Comparison of ENCODE assay signal across 20 cellular contexts in genomic region chr12:131117438-131118245, GRCh38.
"Had no signal": no experiment of that assay in that cellular context is flagged by ENCODE, and none has a peak within 500 bp of the region (broad histone marks: within the 10 kb centered on the region; RNA-seq: fewer than 3 reads in every experiment).

No MANE protein-coding gene starts in this region.

- H3K79me2 ChIP-seq: parathyroid adenoma had no signal

- DNase-seq: activated B cell treated with CpG ODN at 0.5 μM for 24 hours; activated CD4-positive, alpha-beta T cell treated with anti-CD3 and anti-CD28 coated beads, Interleukin-2, amount 50 U/mL, for 1 hour; activated CD8-positive, alpha-beta memory T cell treated with anti-CD3 and anti-CD28 coated beads, Interleukin-2, amount 50 U/mL, for 48 hours; central memory CD4-positive, alpha-beta T cell; colonic mucosa; foreskin keratinocyte; glutamatergic neuron; islet precursor cell; midbrain; SK-N-SH; stimulated activated CD4-positive, alpha-beta T cell treated with anti-CD3 and anti-CD28 coated beads, Interleukin-2, amount 100 ng/mL, for 24 hours; transverse colon had no signal

- H3K27ac ChIP-seq: colonic mucosa, foreskin keratinocyte, parathyroid adenoma, transverse colon had no signal

- H2AFZ ChIP-seq: parathyroid adenoma had no signal

- FAIRE-seq: TTC549 had no signal

- H3K27me3 ChIP-seq: colonic mucosa, foreskin keratinocyte, transverse colon had no signal

- H3K9me3 ChIP-seq: colonic mucosa, SK-N-SH, transverse colon had no signal

- ATAC-seq: foreskin keratinocyte had no signal

- H3K4me3 ChIP-seq: colonic mucosa, lung, transverse colon had no signal

- H3K36me3 Mint-ChIP-seq: activated naive CD8-positive, alpha-beta T cell; brain had no signal

- H3K4me1 Mint-ChIP-seq: activated B cell treated with CpG ODN at 0.5 μM for 24 hours had no signal

- H3K36me3 ChIP-seq: colonic mucosa, transverse colon had no signal

- H3K9me3 Mint-ChIP-seq: activated B cell treated with CpG ODN at 0.5 μM for 24 hours; brain; neural crest cell; stimulated activated naive CD8-positive, alpha-beta T cell treated with anti-CD3 and anti-CD28 coated beads, Interleukin-15, Interleukin-2, amounts not matched to agents 100 ng/mL and 50 ng/mL, for 24 hours; T-helper 2 cell treated with Interferon-gamma antibody and Interleukin-4, amounts not matched to agents 5 μg/mL and 100 μg/mL, for 36 hours had no signal

- H3K27me3 Mint-ChIP-seq: brain; stimulated activated naive CD8-positive, alpha-beta T cell treated with anti-CD3 and anti-CD28 coated beads, Interleukin-15, Interleukin-2, amounts not matched to agents 100 ng/mL and 50 ng/mL, for 24 hours had no signal

- H3K4me3 Mint-ChIP-seq: activated B cell treated with CpG ODN at 0.5 μM for 24 hours; activated naive CD8-positive, alpha-beta T cell; brain; neural crest cell; stimulated activated naive CD8-positive, alpha-beta T cell treated with anti-CD3 and anti-CD28 coated beads, Interleukin-15, Interleukin-2, amounts not matched to agents 100 ng/mL and 50 ng/mL, for 24 hours; T-helper 2 cell treated with Interferon-gamma antibody and Interleukin-4, amounts not matched to agents 5 μg/mL and 100 μg/mL, for 36 hours had no signal

- H3K9ac ChIP-seq: parathyroid adenoma, SK-N-SH had no signal

- H3K27ac Mint-ChIP-seq: activated B cell treated with CpG ODN at 0.5 μM for 24 hours; activated naive CD8-positive, alpha-beta T cell; stimulated activated naive CD8-positive, alpha-beta T cell treated with anti-CD3 and anti-CD28 coated beads, Interleukin-15, Interleukin-2, amounts not matched to agents 100 ng/mL and 50 ng/mL, for 24 hours; T-helper 2 cell treated with Interferon-gamma antibody and Interleukin-4, amounts not matched to agents 5 μg/mL and 100 μg/mL, for 36 hours had no signal

- H3K4me2 ChIP-seq: SK-N-SH had no signal

- H3K9me2 ChIP-seq: SK-N-SH had no signal

- H3K4me1 ChIP-seq: colonic mucosa, foreskin keratinocyte, parathyroid adenoma, transverse colon had no signal
